In genomic region chr5:85647349-85648127, GRCh38 we compare ENCODE assay signal across 1 cellular context.
A peak's percentile ranks its signal among the peaks of the same experiment; 100 is the strongest.
TF ChIP-seq lines count a peak whose summit lies in the region.

No MANE protein-coding gene starts in this region.

TF ChIP-seq in K562, 482 proteins besides CTCF, POLR2A, EP300 and RAD21 (continued from another document and continues in another):
- no peak for TF ChIP-seq ZNF277 (CRISPR knock-in tag; IDR thresholded peaks at IDR 0.05; ENCODE audit: borderline replicate concordance)
- TF ChIP-seq JUN (IDR thresholded peaks at IDR 0.05; ENCODE audit: borderline replicate concordance, low read depth, low read length), result no peak
- TF ChIP-seq JUN (CRISPR knock-in tag; IDR thresholded peaks at IDR 0.05; ENCODE audit: borderline replicate concordance), result no peak
- TF ChIP-seq ATF1 (CRISPR knock-in tag; IDR thresholded peaks at IDR 0.05), result no peak
- peak; percentile 86 for TF ChIP-seq ATF1 (tag; IDR thresholded peaks at IDR 0.05)
- TF ChIP-seq FOSL1 (tag; conservative IDR thresholded peaks at IDR 0.05), result peak; percentile 62
- TF ChIP-seq CBX2 (IDR thresholded peaks at IDR 0.05; ENCODE audit: insufficient read depth, low read length, poor library complexity, severe bottlenecking), result no peak
- no peak for TF ChIP-seq ZNF589 (CRISPR knock-in tag; IDR thresholded peaks at IDR 0.05; ENCODE audit: low read depth)
- TF ChIP-seq TFAP4 (CRISPR knock-in tag; IDR thresholded peaks at IDR 0.05; ENCODE audit: borderline replicate concordance), result no peak
- TF ChIP-seq PHTF2 (CRISPR knock-in tag; IDR thresholded peaks at IDR 0.05), result no peak
- no peak for TF ChIP-seq SMARCB1 (IDR thresholded peaks at IDR 0.05; ENCODE audit: insufficient read length, low read depth)
- no peak for TF ChIP-seq PCBP2 (IDR thresholded peaks at IDR 0.05; ENCODE audit: low read depth, low read length, poor library complexity, severe bottlenecking)
- no peak for TF ChIP-seq HMG20B (CRISPR knock-in tag; IDR thresholded peaks at IDR 0.05)
- TF ChIP-seq PML (IDR thresholded peaks at IDR 0.05; ENCODE audit: low read length), result no peak; the same call in 1 of the 2 replicates
- TF ChIP-seq RBM39 (optimal IDR thresholded peaks at IDR 0.05; ENCODE audit: low read depth, low read length), result no peak
- TF ChIP-seq NR2C1 (IDR thresholded peaks at IDR 0.05), result peak; percentile 68
- TF ChIP-seq NR2C1 (tag; IDR thresholded peaks at IDR 0.05), result peak; percentile 58; the same call in 1 of the 2 replicates
- no peak for TF ChIP-seq BMI1 (IDR thresholded peaks at IDR 0.05; ENCODE audit: low read length)
- peak; percentile 44 for TF ChIP-seq KDM5B (IDR thresholded peaks at IDR 0.05; ENCODE audit: insufficient replicate concordance, low read depth, low read length)
- TF ChIP-seq ADNP (tag; IDR thresholded peaks at IDR 0.05), result no peak
- TF ChIP-seq NR0B1 (IDR thresholded peaks at IDR 0.05; ENCODE audit: partially characterized antibody), result no peak
- no peak for TF ChIP-seq ZSCAN32 (CRISPR knock-in tag; IDR thresholded peaks at IDR 0.05)
- TF ChIP-seq PURB (CRISPR knock-in tag; IDR thresholded peaks at IDR 0.05; ENCODE audit: low read depth), result no peak
- no peak for TF ChIP-seq GATAD2B (IDR thresholded peaks at IDR 0.05; ENCODE audit: borderline replicate concordance)
- no peak for TF ChIP-seq ZBTB1 (CRISPR knock-in tag; IDR thresholded peaks at IDR 0.05; ENCODE audit: borderline replicate concordance, low read depth)
- TF ChIP-seq TCF7 (IDR thresholded peaks at IDR 0.05; ENCODE audit: borderline replicate concordance), result no peak
- TF ChIP-seq HNRNPK (IDR thresholded peaks at IDR 0.05; ENCODE audit: low read depth, low read length, poor library complexity, severe bottlenecking), result no peak
- no peak for TF ChIP-seq ZNF134 (CRISPR knock-in tag; conservative IDR thresholded peaks at IDR 0.05)
- TF ChIP-seq NFRKB (IDR thresholded peaks at IDR 0.05; ENCODE audit: low read depth), result 0 out of 2 replicates have a peak, but pooled peaks have one; percentile 35
- no peak for TF ChIP-seq KLF1 (tag; IDR thresholded peaks at IDR 0.05)
- peak; percentile 96 for TF ChIP-seq MEIS2 (IDR thresholded peaks at IDR 0.05; ENCODE audit: partially characterized antibody)
- no peak for TF ChIP-seq ZNF175 (CRISPR knock-in tag; IDR thresholded peaks at IDR 0.05; ENCODE audit: low read depth)
- no peak for TF ChIP-seq DACH1 (IDR thresholded peaks at IDR 0.05; ENCODE audit: partially characterized antibody)
- no peak for TF ChIP-seq FOXA3 (CRISPR knock-in tag; conservative IDR thresholded peaks at IDR 0.05 in 1 of 2, IDR thresholded peaks at IDR 0.05 in 1 of 2)
- no peak for TF ChIP-seq SMC3 (conservative IDR thresholded peaks at IDR 0.05; ENCODE audit: insufficient read depth, low read depth, low read length)
- no peak for TF ChIP-seq STAT5B (CRISPR knock-in tag; IDR thresholded peaks at IDR 0.05)
- TF ChIP-seq ZC3H4 (CRISPR knock-in tag; IDR thresholded peaks at IDR 0.05; ENCODE audit: borderline replicate concordance), result no peak
- no peak for TF ChIP-seq ZNF707 (CRISPR knock-in tag; conservative IDR thresholded peaks at IDR 0.05)
- no peak for TF ChIP-seq STAT6 (CRISPR knock-in tag; IDR thresholded peaks at IDR 0.05)
- TF ChIP-seq NKRF (IDR thresholded peaks at IDR 0.05; ENCODE audit: borderline replicate concordance), result no peak
- TF ChIP-seq ZKSCAN3 (CRISPR knock-in tag; IDR thresholded peaks at IDR 0.05), result no peak
- no peak for TF ChIP-seq KHSRP (IDR thresholded peaks at IDR 0.05)
- TF ChIP-seq ZBTB7A (IDR thresholded peaks at IDR 0.05; ENCODE audit: borderline replicate concordance, control insufficient read depth, low read depth, low read length), result no peak
- peak; percentile 48; the same call in 1 of the 2 replicates for TF ChIP-seq CXXC5 (CRISPR knock-in tag; IDR thresholded peaks at IDR 0.05)
- TF ChIP-seq TCF7L2 (IDR thresholded peaks at IDR 0.05; ENCODE audit: low read depth, low read length), result no peak
- TF ChIP-seq ELK1 (CRISPR knock-in tag; IDR thresholded peaks at IDR 0.05), result no peak
- TF ChIP-seq SLC30A9 (CRISPR knock-in tag; IDR thresholded peaks at IDR 0.05), result no peak
- TF ChIP-seq ZBTB34 (CRISPR knock-in tag; IDR thresholded peaks at IDR 0.05), result no peak
- TF ChIP-seq KLF10 (CRISPR knock-in tag; IDR thresholded peaks at IDR 0.05), result no peak
- no peak for TF ChIP-seq MAZ (CRISPR knock-in tag; conservative IDR thresholded peaks at IDR 0.05 in 1 of 2, IDR thresholded peaks at IDR 0.05 in 1 of 2)
- TF ChIP-seq NR3C1 (CRISPR knock-in tag; IDR thresholded peaks at IDR 0.05), result no peak
- TF ChIP-seq JUND (IDR thresholded peaks at IDR 0.05; ENCODE audit: borderline replicate concordance, low read depth, low read length), result peak; percentile 53; the same call in 1 of the 2 replicates
- peak; percentile 42; the same call in 1 of the 3 replicates for TF ChIP-seq JUND (tag; IDR thresholded peaks at IDR 0.05; ENCODE audit: borderline replicate concordance, low read depth, low read length)
- no peak for TF ChIP-seq RBM34 (IDR thresholded peaks at IDR 0.05; ENCODE audit: borderline replicate concordance, insufficient read depth, low read length)
- no peak for TF ChIP-seq RBM14 (IDR thresholded peaks at IDR 0.05; ENCODE audit: borderline replicate concordance, insufficient read depth, low read depth, low read length)
- TF ChIP-seq ZNF592 (IDR thresholded peaks at IDR 0.05), result no peak
- TF ChIP-seq GABPB2 (CRISPR knock-in tag; conservative IDR thresholded peaks at IDR 0.05), result no peak
- no peak for TF ChIP-seq XRCC4 (IDR thresholded peaks at IDR 0.05; ENCODE audit: extremely low read depth, insufficient read depth, insufficient read length)
- TF ChIP-seq RFX7 (CRISPR knock-in tag; IDR thresholded peaks at IDR 0.05), result no peak
- no peak for TF ChIP-seq MIER1 (IDR thresholded peaks at IDR 0.05; ENCODE audit: low read depth)
- no peak for TF ChIP-seq ZNF584 (CRISPR knock-in tag; IDR thresholded peaks at IDR 0.05; ENCODE audit: low read depth)
- peak; percentile 37; the same call in 1 of the 2 replicates for TF ChIP-seq BACH1 (tag; IDR thresholded peaks at IDR 0.05)
- peak; percentile 58 for TF ChIP-seq RBFOX2 (IDR thresholded peaks at IDR 0.05; ENCODE audit: low read depth, low read length)
- TF ChIP-seq NCOA2 (IDR thresholded peaks at IDR 0.05; ENCODE audit: partially characterized antibody in 2 of 2), result no peak
- no peak for TF ChIP-seq LARP7 (IDR thresholded peaks at IDR 0.05)
